Comparison of ENCODE assay signal across 22 cellular contexts in the genomic region with DNA sequence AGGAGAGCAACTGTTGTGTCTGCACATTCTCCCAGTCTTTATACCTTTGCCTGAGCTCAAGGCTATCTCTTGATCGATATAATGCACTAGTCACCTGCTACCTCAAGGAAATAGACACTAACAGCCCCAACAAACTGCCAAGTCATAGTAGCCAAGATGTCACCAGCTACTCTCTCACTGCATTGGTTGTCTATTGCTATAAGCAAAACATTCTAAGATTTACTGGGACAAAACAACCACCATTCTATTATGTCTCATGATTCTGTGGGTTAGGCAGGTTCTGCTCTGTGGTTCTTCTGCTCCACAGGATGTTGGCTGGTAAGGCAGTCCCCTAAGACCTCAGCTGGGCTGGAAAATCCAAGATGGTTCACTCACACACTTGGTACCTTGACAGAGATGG. TPM values are rescaled to one million over a fixed set of nuclear protein-coding genes. Genes with fewer than 3 reads are reported as not detected.
DNase-seq lines count a peak whose midpoint lies in the region; ATAC-seq and TF ChIP-seq lines count a peak whose summit lies in the region.
"Had no signal": no experiment of that assay in that cellular context is flagged by ENCODE, and none has a peak within 500 bp of the region (broad histone marks: within the 10 kb centered on the region; RNA-seq: fewer than 3 reads in every experiment).

No MANE protein-coding gene starts in this region.

- POLR2A ChIA-PET in CD4-positive, alpha-beta T cell (lab: Charles Lee), result interaction anchor here (1.2 to 1.3 kb wide), 2 partner anchors 20 to 30 kb away, joined by 3 to 4 read pairs; no protein-coding TSS in a partner anchor

- no peak overlapping the region for H4K8ac ChIP-seq in neuronal stem cell (ENCODE audit: low read depth, low read length)

- intact Hi-C loops in CD4-positive, alpha-beta T cell (cut with DNase I, micrococcal nuclease), result no loop called here

- H3K27ac Mint-ChIP-seq in activated CD8-positive, alpha-beta memory T cell treated with anti-CD3 and anti-CD28 coated beads, Interleukin-2, amount 10 ng/mL, durations not matched to agents 7 days and 5 days, result no peak overlapping the region
- no peak overlapping the region for H3K27ac Mint-ChIP-seq in CD4-positive, alpha-beta T cell
- peak overlapping the region; percentile 31 for H3K27ac Mint-ChIP-seq in activated T-cell treated with anti-CD3 and anti-CD28 coated beads, Interleukin-2, amount 50 U/mL, for 72 hours
- H3K27ac Mint-ChIP-seq in osteocyte (ENCODE audit: unreplicated experiment) (peak overlapping the region; percentile 55), nephron progenitor cell (no peak overlapping the region)
- H3K27ac Mint-ChIP-seq: activated B cell treated with CpG ODN at 0.5 μM for 24 hours had no signal

- peak; percentile 20 for ATAC-seq in activated CD8-positive, alpha-beta memory T cell treated with anti-CD3 and anti-CD28 coated beads, Interleukin-2, amount 10 ng/mL, durations not matched to agents 7 days and 5 days
- ATAC-seq in CD4-positive, alpha-beta T cell (ENCODE audit: poor library complexity), result peak; percentile 56
- ATAC-seq in activated T-cell treated with anti-CD3 and anti-CD28 coated beads, Interleukin-2, amount 50 U/mL, for 72 hours (replicated peaks in 1 of 2), result peak; percentile 86 to 87

- no peak overlapping the region for H2BK15ac ChIP-seq in neuronal stem cell (ENCODE audit: low read length)

- no peak overlapping the region for H4K91ac ChIP-seq in neuronal stem cell (ENCODE audit: low read depth, low read length, poor library complexity)

- no peak for TF ChIP-seq CTCF in CD4-positive, alpha-beta T cell (IDR thresholded peaks at IDR 0.05)
- no peak for TF ChIP-seq CTCF in osteocyte (IDR thresholded peaks at IDR 0.05)
- TF ChIP-seq CTCF in nephron progenitor cell (IDR thresholded peaks at IDR 0.05), result no peak

- no peaks in the 10 kb centered on the region for H3K36me3 Mint-ChIP-seq in activated CD8-positive, alpha-beta memory T cell treated with anti-CD3 and anti-CD28 coated beads, Interleukin-2, amount 10 ng/mL, durations not matched to agents 7 days and 5 days
- no peaks in the 10 kb centered on the region for H3K36me3 Mint-ChIP-seq in CD4-positive, alpha-beta T cell (ENCODE audit: low read depth)
- H3K36me3 Mint-ChIP-seq in activated T-cell treated with anti-CD3 and anti-CD28 coated beads, Interleukin-2, amount 50 U/mL, for 72 hours (ENCODE audit: insufficient read depth in 2 of 2), result peaks cover 10 to 12% of the 10 kb centered on the region in 2 donors
- peaks cover 2% of the 10 kb centered on the region for H3K36me3 Mint-ChIP-seq in osteocyte (ENCODE audit: unreplicated experiment)
- no peaks in the 10 kb centered on the region for H3K36me3 Mint-ChIP-seq in nephron progenitor cell (ENCODE audit: low read depth)

- no peaks in the 10 kb centered on the region for H3K36me3 ChIP-seq in neuronal stem cell (replicated peaks in 1 of 2; ENCODE audit: control insufficient read depth in 2 of 2, insufficient read depth in 2 of 2, low read length in 2 of 2)

- H3K27me3 ChIP-seq in CD4-positive, alpha-beta T cell (ENCODE audit: control insufficient read depth, insufficient read depth, low read length), result no peaks in the 10 kb centered on the region
- H3K27me3 ChIP-seq in neuronal stem cell (ENCODE audit: control insufficient read depth in 3 of 3, insufficient read depth in 3 of 3, low read depth in 1 of 3, low read length in 3 of 3), result no peaks in the 10 kb centered on the region

- no peaks in the 10 kb centered on the region for H3K4me1 ChIP-seq in neuronal stem cell (ENCODE audit: control insufficient read depth in 2 of 2, insufficient read depth in 1 of 2, low read depth in 1 of 2, low read length in 2 of 2)

- WGBS in neuronal stem cell (ENCODE audit: extremely low coverage in 2 of 2, insufficient read length in 2 of 2, insufficient replicate concordance in 1 of 2), 2 donors, result no CpG with 5 or more reads among the region's 1 CpG

- H3K4ac ChIP-seq in neuronal stem cell (ENCODE audit: low read length), result no peak overlapping the region

- no peak overlapping the region for H3K4me3 Mint-ChIP-seq in activated CD8-positive, alpha-beta memory T cell treated with anti-CD3 and anti-CD28 coated beads, Interleukin-2, amount 10 ng/mL, durations not matched to agents 7 days and 5 days
- H3K4me3 Mint-ChIP-seq in CD4-positive, alpha-beta T cell, result no peak overlapping the region
- peak overlapping the region; percentile 2 to 57 for H3K4me3 Mint-ChIP-seq in activated T-cell treated with anti-CD3 and anti-CD28 coated beads, Interleukin-2, amount 50 U/mL, for 72 hours
- H3K4me3 Mint-ChIP-seq in osteocyte (ENCODE audit: unreplicated experiment) (no peak overlapping the region), nephron progenitor cell (no peak overlapping the region)
- H3K4me3 Mint-ChIP-seq: activated B cell treated with CpG ODN at 0.5 μM for 24 hours had no signal

- H3K4me3 ChIP-seq in neuronal stem cell (ENCODE audit: low read length in 2 of 2), result no peak overlapping the region

- no peak overlapping the region for H2AK5ac ChIP-seq in neuronal stem cell (ENCODE audit: low read depth, low read length)

- no peaks in the 10 kb centered on the region for H3K9me3 Mint-ChIP-seq in activated CD8-positive, alpha-beta memory T cell treated with anti-CD3 and anti-CD28 coated beads, Interleukin-2, amount 10 ng/mL, durations not matched to agents 7 days and 5 days (ENCODE audit: low read depth)
- no peaks in the 10 kb centered on the region for H3K9me3 Mint-ChIP-seq in CD4-positive, alpha-beta T cell
- H3K9me3 Mint-ChIP-seq in activated T-cell treated with anti-CD3 and anti-CD28 coated beads, Interleukin-2, amount 50 U/mL, for 72 hours, result peaks cover 18 to 22% of the 10 kb centered on the region in 2 donors
- no peaks in the 10 kb centered on the region for H3K9me3 Mint-ChIP-seq in osteocyte (ENCODE audit: unreplicated experiment)
- peaks cover 21% of the 10 kb centered on the region for H3K9me3 Mint-ChIP-seq in nephron progenitor cell
- H3K9me3 Mint-ChIP-seq: activated B cell treated with CpG ODN at 0.5 μM for 24 hours had no signal

- H3K79me1 ChIP-seq in neuronal stem cell (ENCODE audit: low read depth, low read length), result no peaks in the 10 kb centered on the region

- no peak overlapping the region for H3K27ac ChIP-seq in CD4-positive, alpha-beta T cell (ENCODE audit: low read depth, low read length)
- H3K27ac ChIP-seq in neuronal stem cell (replicated peaks; ENCODE audit: low read length), result no peak overlapping the region

- no peaks in the 10 kb centered on the region for H3K9me3 ChIP-seq in CD4-positive, alpha-beta T cell (ENCODE audit: control insufficient read depth, low read length)
- no peaks in the 10 kb centered on the region for H3K9me3 ChIP-seq in neuronal stem cell (replicated peaks in 1 of 2; ENCODE audit: control insufficient read depth in 2 of 2, insufficient read depth in 1 of 2, low read depth in 1 of 2, low read length in 2 of 2)

- H3K23ac ChIP-seq in neuronal stem cell (ENCODE audit: low read depth, low read length, poor library complexity), result no peak overlapping the region

- no peak overlapping the region for H2BK120ac ChIP-seq in neuronal stem cell (ENCODE audit: low read depth, low read length)

- CTCF ChIA-PET in activated CD8-positive, alpha-beta memory T cell treated with anti-CD3 and anti-CD28 coated beads, Interleukin-2, amount 10 ng/mL, durations not matched to agents 7 days and 5 days (lab: Charles Lee), result interaction anchor here (2.0 kb wide), 1 partner anchor 39 kb away, joined by 5 read pairs; no protein-coding TSS in a partner anchor
- CTCF ChIA-PET in CD4-positive, alpha-beta T cell (lab: Charles Lee), result interaction anchor here (0.9 to 1.8 kb wide), 2 partner anchors 17 to 37 kb away, joined by 3 to 4 read pairs; no protein-coding TSS in a partner anchor

- H2AFZ ChIP-seq in neuronal stem cell (ENCODE audit: low read length), result no peak overlapping the region

- H2BK12ac ChIP-seq in neuronal stem cell (ENCODE audit: low read length), result no peak overlapping the region

- H3K9ac ChIP-seq in neuronal stem cell (ENCODE audit: low read depth, low read length, poor library complexity), result no peak overlapping the region

- no peak overlapping the region for H3K14ac ChIP-seq in neuronal stem cell (ENCODE audit: low read length)

- H3K4me1 Mint-ChIP-seq in activated CD8-positive, alpha-beta memory T cell treated with anti-CD3 and anti-CD28 coated beads, Interleukin-2, amount 10 ng/mL, durations not matched to agents 7 days and 5 days, result peaks cover 10% of the 10 kb centered on the region
- peaks cover 13% of the 10 kb centered on the region for H3K4me1 Mint-ChIP-seq in CD4-positive, alpha-beta T cell (ENCODE audit: low read depth)
- H3K4me1 Mint-ChIP-seq in activated T-cell treated with anti-CD3 and anti-CD28 coated beads, Interleukin-2, amount 50 U/mL, for 72 hours (ENCODE audit: low read depth), result peaks cover 51% of the 10 kb centered on the region
- H3K4me1 Mint-ChIP-seq in osteocyte (ENCODE audit: unreplicated experiment) (peaks cover 50% of the 10 kb centered on the region), nephron progenitor cell (peaks cover 17% of the 10 kb centered on the region)

- no peak overlapping the region for H3K18ac ChIP-seq in neuronal stem cell (ENCODE audit: low read length)

- DNase-seq in activated CD8-positive, alpha-beta memory T cell treated with anti-CD3 and anti-CD28 coated beads, Interleukin-2, amount 10 ng/mL, durations not matched to agents 7 days and 5 days, result no peak
- DNase-seq in activated CD8-positive, alpha-beta memory T cell treated with anti-CD3 and anti-CD28 coated beads for 24 hours, result no peak
- no peak for DNase-seq in CD4-positive, alpha-beta T cell
- DNase-seq in activated T-cell treated with anti-CD3 and anti-CD28 coated beads, Interleukin-2, amount 50 U/mL, for 72 hours, result peak; percentile 21 to 32
- DNase-seq in osteocyte (ENCODE audit: extremely low spot score, unreplicated experiment) (no peak), H4 (ENCODE audit: low spot score) (no peak), neuronal stem cell (ENCODE audit: low spot score) (no peak), nephron progenitor cell (no peak)
- DNase-seq: activated B cell treated with CpG ODN at 0.5 μM for 24 hours; activated naive CD4-positive, alpha-beta T cell treated with Interleukin-2 at 50 U/mL for 16 hours; C1 segment of cervical spinal cord; DMS79 treated with DMSO at 0.1 percent for 48 hours; head of caudate nucleus; MM.1S; NCI-H1436; NCI-H446; occipital lobe; Right ventricle myocardium superior; stimulated activated CD8-positive, alpha-beta memory T cell treated with anti-CD3 and anti-CD28 coated beads, Interleukin-4, amount 100 ng/mL, for 48 hours; substantia nigra had no signal

- H3K27me3 Mint-ChIP-seq in activated CD8-positive, alpha-beta memory T cell treated with anti-CD3 and anti-CD28 coated beads, Interleukin-2, amount 10 ng/mL, durations not matched to agents 7 days and 5 days, result no peaks in the 10 kb centered on the region
- no peaks in the 10 kb centered on the region for H3K27me3 Mint-ChIP-seq in CD4-positive, alpha-beta T cell
- no peaks in the 10 kb centered on the region for H3K27me3 Mint-ChIP-seq in activated T-cell treated with anti-CD3 and anti-CD28 coated beads, Interleukin-2, amount 50 U/mL, for 72 hours (ENCODE audit: low read depth)
- H3K27me3 Mint-ChIP-seq in osteocyte (ENCODE audit: unreplicated experiment) (no peaks in the 10 kb centered on the region), nephron progenitor cell (ENCODE audit: low read depth, poor library complexity) (peaks cover 21% of the 10 kb centered on the region)

- no peak overlapping the region for H3K4me2 ChIP-seq in neuronal stem cell (ENCODE audit: insufficient read depth, low read length, poor library complexity, severe bottlenecking)

- no peak overlapping the region for H2BK5ac ChIP-seq in neuronal stem cell (ENCODE audit: low read length)

RNA-seq across cellular contexts. Expression of gene MLPH, which starts 28.5 kb away (rescaled TPM):
- not detected for total RNA-seq in activated CD8-positive, alpha-beta memory T cell treated with anti-CD3 and anti-CD28 coated beads, Interleukin-2, amount 10 ng/mL, durations not matched to agents 7 days and 5 days
- total RNA-seq in CD4-positive, alpha-beta T cell, result under 1 TPM in 1 of 2 experiments, not detected in 1; 0.39 TPM
- under 1 TPM in 1 of 2 donors, not detected in 1; 0.36 TPM for total RNA-seq in activated T-cell treated with anti-CD3 and anti-CD28 coated beads, Interleukin-2, amount 50 U/mL, for 72 hours
- total RNA-seq in osteocyte, result 21.0 and 22.5 TPM in 2 replicates
- 7.7 and 9.9 TPM in 2 replicates for total RNA-seq in H4 (2014; rRNA removed; shearing (Covaris generic))
- 0.03 TPM for polyA plus RNA-seq in neuronal stem cell (2013, experiment 1 of 2)
- polyA plus RNA-seq in neuronal stem cell (2013, experiment 2 of 2), result 0.08 TPM
- total RNA-seq: activated B cell treated with CpG ODN at 0.5 μM for 24 hours, OCI-LY7, skeletal muscle tissue had no signal

RNA-seq across cellular contexts. Expression of gene COL6A3, which starts 44.6 kb away (rescaled TPM):
- 1 to 10 TPM in 1 of 2 experiments, under 1 TPM in 1; 0.53 to 1.5 TPM for total RNA-seq in activated CD8-positive, alpha-beta memory T cell treated with anti-CD3 and anti-CD28 coated beads, Interleukin-2, amount 10 ng/mL, durations not matched to agents 7 days and 5 days
- total RNA-seq in CD4-positive, alpha-beta T cell, result 1 to 10 TPM; 1.3 TPM
- total RNA-seq in activated T-cell treated with anti-CD3 and anti-CD28 coated beads, Interleukin-2, amount 50 U/mL, for 72 hours, result 10 to 100 TPM; 12.0 to 17.3 TPM
- 143 and 159 TPM in 2 replicates for total RNA-seq in osteocyte
- total RNA-seq in H4 (2014; rRNA removed; shearing (Covaris generic)), result 202 and 204 TPM in 2 replicates
- polyA plus RNA-seq in neuronal stem cell (2013, experiment 1 of 2), result 0.07 TPM
- polyA plus RNA-seq in neuronal stem cell (2013, experiment 2 of 2), result 0.08 TPM
- total RNA-seq: OCI-LY7 had no signal

Comparison
In these comparisons a context has a peak if more than half of its experiments do, and no peak if none do; other contexts are left out.
1. ATAC-seq: peak in every context shown above with its lines; median percentile 86 in activated T-cell treated with anti-CD3 and anti-CD28 coated beads, Interleukin-2, amount 50 U/mL, for 72 hours; 56 in CD4-positive, alpha-beta T cell; 20 in activated CD8-positive, alpha-beta memory T cell treated with anti-CD3 and anti-CD28 coated beads, Interleukin-2, amount 10 ng/mL, durations not matched to agents 7 days and 5 days.
2. DNase-seq: peak in activated T-cell treated with anti-CD3 and anti-CD28 coated beads, Interleukin-2, amount 50 U/mL, for 72 hours (2 of 2); none in activated CD8-positive, alpha-beta memory T cell treated with anti-CD3 and anti-CD28 coated beads, Interleukin-2, amount 10 ng/mL, durations not matched to agents 7 days and 5 days (single experiment), activated CD8-positive, alpha-beta memory T cell treated with anti-CD3 and anti-CD28 coated beads for 24 hours (single experiment), CD4-positive, alpha-beta T cell (0 of 10), osteocyte (single experiment), H4 (single experiment), neuronal stem cell (single experiment) and nephron progenitor cell (single experiment).
3. H3K27ac Mint-ChIP-seq: peak in activated T-cell treated with anti-CD3 and anti-CD28 coated beads, Interleukin-2, amount 50 U/mL, for 72 hours (single experiment) and osteocyte (single experiment); none in activated CD8-positive, alpha-beta memory T cell treated with anti-CD3 and anti-CD28 coated beads, Interleukin-2, amount 10 ng/mL, durations not matched to agents 7 days and 5 days (single experiment), CD4-positive, alpha-beta T cell (single experiment) and nephron progenitor cell (single experiment).
4. H3K4me3 Mint-ChIP-seq: peak in activated T-cell treated with anti-CD3 and anti-CD28 coated beads, Interleukin-2, amount 50 U/mL, for 72 hours (2 of 2); none in activated CD8-positive, alpha-beta memory T cell treated with anti-CD3 and anti-CD28 coated beads, Interleukin-2, amount 10 ng/mL, durations not matched to agents 7 days and 5 days (single experiment), CD4-positive, alpha-beta T cell (single experiment), osteocyte (single experiment) and nephron progenitor cell (single experiment).
5. RNA of gene COL6A3, which starts 44.6 kb away (total RNA-seq): 202 to 204 TPM in H4, 143 to 159 TPM in osteocyte and 12.0 to 17.3 TPM in activated T-cell treated with anti-CD3 and anti-CD28 coated beads, Interleukin-2, amount 50 U/mL, for 72 hours; 0.53 to 1.5 TPM in activated CD8-positive, alpha-beta memory T cell treated with anti-CD3 and anti-CD28 coated beads, Interleukin-2, amount 10 ng/mL, durations not matched to agents 7 days and 5 days and 1.3 TPM in CD4-positive, alpha-beta T cell; every median in the first group is over 4 times any median in the second.